1 cellular context compared by ENCODE assay signal in the genomic region with DNA sequence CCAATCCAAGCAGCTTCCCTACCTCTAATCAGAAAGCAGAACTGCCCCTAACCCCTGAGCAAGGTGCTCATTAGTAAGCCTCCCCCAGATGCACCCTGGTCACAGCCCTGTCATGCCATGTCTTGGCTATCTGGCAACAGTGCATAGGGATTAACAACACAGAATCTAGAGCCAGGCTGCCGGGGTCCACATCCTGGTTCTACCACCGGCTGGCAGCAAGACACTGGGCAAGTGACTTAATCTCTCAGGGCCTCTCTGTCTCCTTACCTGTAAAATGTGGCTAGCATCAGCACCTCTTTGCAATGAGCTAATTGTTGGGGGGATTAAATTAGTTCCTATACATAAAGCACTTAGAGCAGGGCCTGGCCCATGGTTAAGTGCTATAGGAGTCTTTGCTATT.
TF ChIP-seq lines count a peak whose summit lies in the region.

No MANE protein-coding gene starts in this region.

TF ChIP-seq in IMR-90, 13 proteins besides CTCF, POLR2A, EP300 and RAD21:
- TF ChIP-seq NFE2L2 (IDR thresholded peaks at IDR 0.05; ENCODE audit: low read depth, low read length): no peak
- TF ChIP-seq BHLHE40 (IDR thresholded peaks at IDR 0.05; ENCODE audit: low read depth, low read length): no peak
- TF ChIP-seq MAFK (IDR thresholded peaks at IDR 0.05; ENCODE audit: low read depth, low read length): no peak
- TF ChIP-seq, protein P1, sequence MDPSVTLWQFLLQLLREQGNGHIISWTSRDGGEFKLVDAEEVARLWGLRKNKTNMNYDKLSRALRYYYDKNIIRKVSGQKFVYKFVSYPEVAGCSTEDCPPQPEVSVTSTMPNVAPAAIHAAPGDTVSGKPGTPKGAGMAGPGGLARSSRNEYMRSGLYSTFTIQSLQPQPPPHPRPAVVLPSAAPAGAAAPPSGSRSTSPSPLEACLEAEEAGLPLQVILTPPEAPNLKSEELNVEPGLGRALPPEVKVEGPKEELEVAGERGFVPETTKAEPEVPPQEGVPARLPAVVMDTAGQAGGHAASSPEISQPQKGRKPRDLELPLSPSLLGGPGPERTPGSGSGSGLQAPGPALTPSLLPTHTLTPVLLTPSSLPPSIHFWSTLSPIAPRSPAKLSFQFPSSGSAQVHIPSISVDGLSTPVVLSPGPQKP (IDR thresholded peaks at IDR 0.05; ENCODE audit: borderline replicate concordance, low read depth, low read length): no peak
- no peak for TF ChIP-seq RCOR1 (IDR thresholded peaks at IDR 0.05; ENCODE audit: insufficient replicate concordance, low read length)
- TF ChIP-seq CHD1 (IDR thresholded peaks at IDR 0.05; ENCODE audit: low read depth, low read length): no peak
- TF ChIP-seq FOS (IDR thresholded peaks at IDR 0.05; ENCODE audit: low read depth, low read length): no peak
- no peak for TF ChIP-seq CEBPB (IDR thresholded peaks at IDR 0.05; ENCODE audit: low read depth, low read length)
- no peak for TF ChIP-seq SMC3 (IDR thresholded peaks at IDR 0.05; ENCODE audit: low read depth, low read length)
- TF ChIP-seq RFX5 (IDR thresholded peaks at IDR 0.05; ENCODE audit: low read depth, low read length): no peak
- TF ChIP-seq, protein P2, sequence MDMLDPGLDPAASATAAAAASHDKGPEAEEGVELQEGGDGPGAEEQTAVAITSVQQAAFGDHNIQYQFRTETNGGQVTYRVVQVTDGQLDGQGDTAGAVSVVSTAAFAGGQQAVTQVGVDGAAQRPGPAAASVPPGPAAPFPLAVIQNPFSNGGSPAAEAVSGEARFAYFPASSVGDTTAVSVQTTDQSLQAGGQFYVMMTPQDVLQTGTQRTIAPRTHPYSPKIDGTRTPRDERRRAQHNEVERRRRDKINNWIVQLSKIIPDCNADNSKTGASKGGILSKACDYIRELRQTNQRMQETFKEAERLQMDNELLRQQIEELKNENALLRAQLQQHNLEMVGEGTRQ (IDR thresholded peaks at IDR 0.05; ENCODE audit: low read depth, low read length): no peak
- TF ChIP-seq MXI1 (IDR thresholded peaks at IDR 0.05; ENCODE audit: borderline replicate concordance, low read depth, low read length): no peak
- TF ChIP-seq MAZ (IDR thresholded peaks at IDR 0.05; ENCODE audit: borderline replicate concordance, low read depth, low read length): no peak
TF ChIP-seq in IMR-90: peak in this region for 0.
